Comparison of ENCODE assay signal across 19 cellular contexts in genomic region chr17:78653382-78653781, GRCh38.
DNase-seq lines count a peak whose midpoint lies in the region; ATAC-seq and TF ChIP-seq lines count a peak whose summit lies in the region.
"Had no signal": no experiment of that assay in that cellular context is flagged by ENCODE, and none has a peak within 500 bp of the region (broad histone marks: within the 10 kb centered on the region; RNA-seq: fewer than 3 reads in every experiment).

No MANE protein-coding gene starts in this region.

- H3K4me1 ChIP-seq in Panc1 (ENCODE audit: control insufficient read depth, insufficient read depth, low read length) (no peaks in the 10 kb centered on the region), MM.1S (ENCODE audit: low read length) (no peaks in the 10 kb centered on the region)
- H3K4me1 ChIP-seq: HAP-1, prostate gland, uterus had no signal

- H3K27me3 ChIP-seq in Panc1 (ENCODE audit: control insufficient read depth, insufficient read depth, low read length) (no peaks in the 10 kb centered on the region; the same call in 1 of the 2 replicates), MM.1S (replicated peaks; ENCODE audit: insufficient read depth, low read length) (no peaks in the 10 kb centered on the region)
- H3K27me3 ChIP-seq: uterus had no signal

- H3K9me3 ChIP-seq in Panc1 (ENCODE audit: control insufficient read depth, insufficient read depth, low read depth, low read length) = no peaks in the 10 kb centered on the region
- no peaks in the 10 kb centered on the region for H3K9me3 ChIP-seq in MM.1S (replicated peaks; ENCODE audit: insufficient read depth, low read length)
- H3K9me3 ChIP-seq: HAP-1, prostate gland, uterus had no signal

- no peak overlapping the region for H3K27ac ChIP-seq in Panc1 (ENCODE audit: low read length)
- no peak overlapping the region for H3K27ac ChIP-seq in MM.1S (ENCODE audit: low read length)
- H3K27ac ChIP-seq: prostate gland, uterus had no signal

- H3K79me2 ChIP-seq in MM.1S (ENCODE audit: low read length) = no peaks in the 10 kb centered on the region

- peaks cover 0 to 3% (median under 1%) of the 10 kb centered on the region in 3 donors for H3K27me3 Mint-ChIP-seq in CD14-positive monocyte (ENCODE audit: low read depth in 3 of 3)
- H3K27me3 Mint-ChIP-seq in dendritic cell treated with granulocyte-macrophage colony-stimulating factor and Interleukin-4, amounts not matched to agents 40 ng/mL and 50 ng/mL, for 4 days = peaks cover under 1% of the 10 kb centered on the region
- no peaks in the 10 kb centered on the region for H3K27me3 Mint-ChIP-seq in osteocyte (ENCODE audit: unreplicated experiment)
- H3K27me3 Mint-ChIP-seq in WTC11 (ENCODE audit: low read depth) = no peaks in the 10 kb centered on the region

- TF ChIP-seq CTCF in CD14-positive monocyte (IDR thresholded peaks at IDR 0.05) (no peak), Panc1 (IDR thresholded peaks at IDR 0.05) (no peak), osteocyte (IDR thresholded peaks at IDR 0.05) (no peak), GM13976 (IDR thresholded peaks at IDR 0.05; ENCODE audit: borderline replicate concordance, control extremely low read depth, extremely low read depth, insufficient read depth, missing control alignments) (no peak), MM.1S (IDR thresholded peaks at IDR 0.05; ENCODE audit: low read length) (no peak), WTC11 (IDR thresholded peaks at IDR 0.05) (no peak)

- H3F3A ChIP-seq in MM.1S (ENCODE audit: insufficient read depth, low read length) = no peaks in the 10 kb centered on the region

- H3K36me3 Mint-ChIP-seq in CD14-positive monocyte = peaks cover 4% of the 10 kb centered on the region in 2 donors
- H3K36me3 Mint-ChIP-seq in dendritic cell treated with granulocyte-macrophage colony-stimulating factor and Interleukin-4, amounts not matched to agents 40 ng/mL and 50 ng/mL, for 4 days (ENCODE audit: low read depth) = peaks cover 13% of the 10 kb centered on the region
- H3K36me3 Mint-ChIP-seq in osteocyte (ENCODE audit: unreplicated experiment) = no peaks in the 10 kb centered on the region
- H3K36me3 Mint-ChIP-seq in WTC11 = no peaks in the 10 kb centered on the region
- H3K36me3 Mint-ChIP-seq: natural killer cell had no signal

- BruUV-seq in Panc1 (replicated peaks; lab: Mats Ljungman, UMichigan) = no TSS peak

- H3K4me3 ChIP-seq in Panc1 (ENCODE audit: low read depth in 2 of 2, low read length in 2 of 2) = no peak overlapping the region
- H3K4me3 ChIP-seq in MM.1S (ENCODE audit: low read length) = no peak overlapping the region
- H3K4me3 ChIP-seq: HAP-1, prostate gland, uterus had no signal

- H3K36me3 ChIP-seq in Panc1 (ENCODE audit: control insufficient read depth, insufficient read depth, low read length) (no peaks in the 10 kb centered on the region), MM.1S (replicated peaks; ENCODE audit: insufficient read depth, low read length) (no peaks in the 10 kb centered on the region)
- H3K36me3 ChIP-seq: HAP-1, prostate gland, uterus had no signal

- ATAC-seq in Panc1 (peak; percentile 77; the same call in 1 of the 2 replicates), WTC11 (no peak)
- ATAC-seq: activated T-cell treated with anti-CD3 and anti-CD28 coated beads, Interleukin-2, amount 50 U/mL, for 72 hours; natural killer cell had no signal

- H3K9me2 ChIP-seq in MM.1S (replicated peaks; ENCODE audit: insufficient read depth, low read length) = no peaks in the 10 kb centered on the region

- H3K9me3 Mint-ChIP-seq in CD14-positive monocyte (peaks cover 6 to 16% (median 13%) of the 10 kb centered on the region in 7 donors), osteocyte (ENCODE audit: unreplicated experiment) (no peaks in the 10 kb centered on the region), WTC11 (peaks cover 3% of the 10 kb centered on the region; the same call in 1 of the 2 replicates)
- H3K9me3 Mint-ChIP-seq in dendritic cell treated with granulocyte-macrophage colony-stimulating factor and Interleukin-4, amounts not matched to agents 40 ng/mL and 50 ng/mL, for 4 days = peaks cover 14% of the 10 kb centered on the region
- H3K9me3 Mint-ChIP-seq: natural killer cell had no signal

- H3K4me2 ChIP-seq in MM.1S (ENCODE audit: low read depth, low read length) = no peak overlapping the region

- intact Hi-C loops in CD14-positive monocyte (cut with micrococcal nuclease) = no loop called here
- intact Hi-C loops in Panc1 (cut with micrococcal nuclease; ENCODE audit: unreplicated experiment) = no loop called here
- intact Hi-C loops in dendritic cell treated with granulocyte-macrophage colony-stimulating factor and Interleukin-4, amounts not matched to agents 40 ng/mL and 50 ng/mL, for 4 days (cut with micrococcal nuclease) = no loop called here

- H3K4me3 Mint-ChIP-seq in CD14-positive monocyte (no peak overlapping the region), osteocyte (ENCODE audit: unreplicated experiment) (no peak overlapping the region), WTC11 (no peak overlapping the region)
- no peak overlapping the region for H3K4me3 Mint-ChIP-seq in dendritic cell treated with granulocyte-macrophage colony-stimulating factor and Interleukin-4, amounts not matched to agents 40 ng/mL and 50 ng/mL, for 4 days
- H3K4me3 Mint-ChIP-seq: activated naive CD8-positive, alpha-beta T cell; activated T-cell treated with anti-CD3 and anti-CD28 coated beads, Interleukin-2, amount 50 U/mL, for 72 hours; natural killer cell had no signal

- POLR2A ChIA-PET in Panc1 (lab: Charles Lee) (no interaction called here), WTC11 (lab: Charles Lee) (interaction anchor here (1.0 kb wide), 1 partner anchor 27 kb away, joined by 3 read pairs; no protein-coding TSS in a partner anchor)

- no peak overlapping the region for H3K9ac ChIP-seq in MM.1S (ENCODE audit: low read length)

- no peak for DNase-seq in CD14-positive monocyte (ENCODE audit: low spot score)
- no peak for DNase-seq in Panc1 (ENCODE audit: low read depth, low spot score)
- no peak for DNase-seq in osteocyte (ENCODE audit: extremely low spot score, unreplicated experiment)
- no peak for DNase-seq in GM13976 (ENCODE audit: low spot score)
- DNase-seq in MM.1S = no peak
- no peak for DNase-seq in SW 1271 (lab: John Stamatoyannopoulos, UW)
- DNase-seq in WTC11 (ENCODE audit: low spot score) = no peak
- DNase-seq: activated T-cell treated with anti-CD3 and anti-CD28 coated beads, Interleukin-2, amount 50 U/mL, for 72 hours; Caco-2; central memory CD4-positive, alpha-beta T cell; natural killer cell; NCI-H1694; NCI-H510A treated with DMSO at 0.1 percent for 48 hours; stimulated activated CD4-positive, alpha-beta T cell treated with anti-CD3 and anti-CD28 coated beads, Interleukin-15, amount 100 ng/mL, for 24 hours; uterus had no signal

- CTCF ChIA-PET in Panc1 (lab: Charles Lee) = interaction anchor here (0.5 kb wide), 1 partner anchor 54 kb away, joined by 5 read pairs; no protein-coding TSS in a partner anchor
- CTCF ChIA-PET in WTC11 (lab: Charles Lee) = interaction anchor here (0.8 to 2.2 kb wide), 4 partner anchors 9 to 156 kb away, joined by 3 to 6 read pairs (median 3); no protein-coding TSS in a partner anchor

- no peak overlapping the region for H2AFZ ChIP-seq in MM.1S (ENCODE audit: low read length)

- no peaks in the 10 kb centered on the region for H4K20me1 ChIP-seq in MM.1S (ENCODE audit: insufficient read depth, low read length)

- H3K4me1 Mint-ChIP-seq in CD14-positive monocyte (peaks cover 9% of the 10 kb centered on the region), osteocyte (ENCODE audit: unreplicated experiment) (peaks cover 53% of the 10 kb centered on the region), WTC11 (no peaks in the 10 kb centered on the region)
- H3K4me1 Mint-ChIP-seq in dendritic cell treated with granulocyte-macrophage colony-stimulating factor and Interleukin-4, amounts not matched to agents 40 ng/mL and 50 ng/mL, for 4 days (ENCODE audit: low read depth) = peaks cover 35% of the 10 kb centered on the region

- peak overlapping the region in 4 of 7 donors; percentile 92 to 97 (median 96) for H3K27ac Mint-ChIP-seq in CD14-positive monocyte
- H3K27ac Mint-ChIP-seq in dendritic cell treated with granulocyte-macrophage colony-stimulating factor and Interleukin-4, amounts not matched to agents 40 ng/mL and 50 ng/mL, for 4 days = peak overlapping the region; percentile 46
- peak overlapping the region; percentile 52 for H3K27ac Mint-ChIP-seq in osteocyte (ENCODE audit: unreplicated experiment)
- no peak overlapping the region for H3K27ac Mint-ChIP-seq in WTC11
- H3K27ac Mint-ChIP-seq: activated naive CD8-positive, alpha-beta T cell; activated T-cell treated with anti-CD3 and anti-CD28 coated beads, Interleukin-2, amount 50 U/mL, for 72 hours; natural killer cell had no signal

- in situ Hi-C loops in Panc1 (cut with HindIII; ENCODE audit: low pct_unique_long_range_greater_than_20kb, low sequenced_read_pairs) (no loop called here), GM13976 (cut with MboI; ENCODE audit: low sequenced_read_pairs, unreplicated experiment) (no loop called here)

TF ChIP-seq in WTC11, 78 proteins besides CTCF, POLR2A, EP300 and RAD21 (continues in another document):
- no peak for TF ChIP-seq NR2C2 (CRISPR knock-in tag; IDR thresholded peaks at IDR 0.05)
- TF ChIP-seq, protein P1, sequence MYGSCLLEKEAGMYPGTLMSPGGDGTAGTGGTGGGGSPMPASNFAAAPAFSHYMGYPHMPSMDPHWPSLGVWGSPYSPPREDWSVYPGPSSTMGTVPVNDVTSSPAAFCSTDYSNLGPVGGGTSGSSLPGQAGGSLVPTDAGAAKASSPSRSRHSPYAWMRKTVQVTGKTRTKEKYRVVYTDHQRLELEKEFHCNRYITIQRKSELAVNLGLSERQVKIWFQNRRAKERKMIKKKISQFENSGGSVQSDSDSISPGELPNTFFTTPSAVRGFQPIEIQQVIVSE (CRISPR knock-in tag; IDR thresholded peaks at IDR 0.05; ENCODE audit: borderline replicate concordance) = no peak
- no peak for TF ChIP-seq CBFB (CRISPR knock-in tag; IDR thresholded peaks at IDR 0.05; ENCODE audit: low read depth)
- TF ChIP-seq NFYB (CRISPR knock-in tag; conservative IDR thresholded peaks at IDR 0.05; ENCODE audit: low read depth) = no peak
- no peak for TF ChIP-seq USF2 (CRISPR knock-in tag; IDR thresholded peaks at IDR 0.05)
- no peak for TF ChIP-seq ETV6 (CRISPR knock-in tag; IDR thresholded peaks at IDR 0.05)
